Comparison of ENCODE assay signal across 18 cellular contexts in the genomic region with DNA sequence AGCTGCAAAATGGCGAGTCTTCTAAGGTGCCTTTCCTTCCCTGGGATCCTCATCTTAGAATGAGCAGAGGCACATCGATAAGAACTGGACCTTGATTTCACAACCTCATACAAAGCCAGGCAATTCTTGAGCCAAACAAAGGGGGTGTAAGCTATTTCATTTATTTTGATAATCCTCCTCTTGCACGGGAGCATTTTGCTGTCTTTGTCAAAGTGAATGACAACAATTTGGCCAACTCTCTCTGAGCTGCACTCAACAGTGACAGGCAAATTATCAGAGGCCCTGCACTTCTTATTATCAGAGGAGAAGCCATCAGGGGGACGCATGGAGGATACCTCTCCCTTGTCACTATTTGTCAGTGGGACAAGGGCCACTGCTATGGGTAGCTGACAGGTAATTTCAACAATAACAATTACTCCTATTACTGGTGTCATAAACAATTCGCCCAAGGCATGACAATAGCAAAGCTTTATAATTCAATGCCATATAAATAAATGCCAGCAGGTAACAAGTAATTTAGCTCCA.
"Had no signal": no experiment of that assay in that cellular context is flagged by ENCODE, and none has a peak within 500 bp of the region (broad histone marks: within the 10 kb centered on the region; RNA-seq: fewer than 3 reads in every experiment).

No MANE protein-coding gene starts in this region.

- H3K9me3 ChIP-seq: ovary, suprapubic skin had no signal

- H3K9me3 Mint-ChIP-seq: stimulated activated naive CD8-positive, alpha-beta T cell treated with anti-CD3 and anti-CD28 coated beads, Interleukin-15, Interleukin-2, amounts not matched to agents 100 ng/mL and 50 ng/mL, for 24 hours; WTC11 had no signal

- H3K27me3 ChIP-seq: ovary, suprapubic skin had no signal

- H3K4me3 ChIP-seq: ovary, suprapubic skin had no signal

- FAIRE-seq: keratinocyte, TTC549 had no signal

- H3K4me3 Mint-ChIP-seq: activated CD4-positive, alpha-beta T cell treated with anti-CD3 and anti-CD28 coated beads for 36 hours; activated naive CD8-positive, alpha-beta T cell; effector memory CD8-positive, alpha-beta T cell; stimulated activated naive CD8-positive, alpha-beta T cell treated with anti-CD3 and anti-CD28 coated beads, Interleukin-15, Interleukin-2, amounts not matched to agents 100 ng/mL and 50 ng/mL, for 24 hours; WTC11 had no signal

- H3K36me3 ChIP-seq: ovary, suprapubic skin had no signal

- ATAC-seq: activated CD4-positive, alpha-beta T cell treated with anti-CD3 and anti-CD28 coated beads for 36 hours; effector memory CD8-positive, alpha-beta T cell; left lobe of liver; WTC11 had no signal

- H3K4me1 Mint-ChIP-seq: activated CD4-positive, alpha-beta T cell treated with anti-CD3 and anti-CD28 coated beads for 36 hours had no signal

- H3K4me1 ChIP-seq: suprapubic skin had no signal

- H3K27ac Mint-ChIP-seq: activated CD4-positive, alpha-beta T cell treated with anti-CD3 and anti-CD28 coated beads for 36 hours; activated naive CD8-positive, alpha-beta T cell; effector memory CD8-positive, alpha-beta T cell; stimulated activated naive CD8-positive, alpha-beta T cell treated with anti-CD3 and anti-CD28 coated beads, Interleukin-15, Interleukin-2, amounts not matched to agents 100 ng/mL and 50 ng/mL, for 24 hours; WTC11 had no signal

- H3K36me3 Mint-ChIP-seq: activated naive CD8-positive, alpha-beta T cell; WTC11 had no signal

- DNase-seq: activated CD4-positive, alpha-beta T cell treated with anti-CD3 and anti-CD28 coated beads for 36 hours; activated CD4-positive, alpha-beta T cell treated with anti-CD3 and anti-CD28 coated beads, Interleukin-2, amount 50 U/mL, for 48 hours; activated T-cell treated with anti-CD3 and anti-CD28 coated beads for 4 hours; amniotic stem cell; effector memory CD8-positive, alpha-beta T cell; foreskin melanocyte; head of caudate nucleus; midbrain; ovary; stimulated activated CD4-positive, alpha-beta T cell treated with anti-CD3 and anti-CD28 coated beads, Interleukin-2, amount 100 ng/mL, for 24 hours; trophoblast cell had no signal

- H3K27me3 Mint-ChIP-seq: activated CD4-positive, alpha-beta T cell treated with anti-CD3 and anti-CD28 coated beads for 36 hours; activated naive CD8-positive, alpha-beta T cell; effector memory CD8-positive, alpha-beta T cell; stimulated activated naive CD8-positive, alpha-beta T cell treated with anti-CD3 and anti-CD28 coated beads, Interleukin-15, Interleukin-2, amounts not matched to agents 100 ng/mL and 50 ng/mL, for 24 hours had no signal

- H3K27ac ChIP-seq: ovary, suprapubic skin had no signal
